ENCODE assay signal across 17 cellular contexts in genomic region chr20:11912664-11913415, GRCh38.
"Had no signal": no experiment of that assay in that cellular context is flagged by ENCODE, and none has a peak within 500 bp of the region (broad histone marks: within the 10 kb centered on the region; RNA-seq: fewer than 3 reads in every experiment).

No MANE protein-coding gene starts in this region.

- H3K4me3 ChIP-seq: coronary artery, lung, tibial artery, uterus had no signal

- DNase-seq: activated naive CD4-positive, alpha-beta T cell treated with Interleukin-2 at 50 U/mL for 16 hours; activated T-cell treated with anti-CD3 and anti-CD28 coated beads, Interleukin-2, amount 50 U/mL, for 1 hour; hippocampal formation; islet precursor cell; nephron progenitor cell; stimulated activated CD8-positive, alpha-beta memory T cell treated with anti-CD3 and anti-CD28 coated beads, Interleukin-4, amount 100 ng/mL, for 48 hours; stimulated activated naive CD4-positive, alpha-beta T cell treated with Interleukin-2 at 50 U/mL for 16 hours; T-helper 1 cell; T-helper 9 cell; tibial artery; uterus had no signal

- H3K9me3 ChIP-seq: tibial artery, uterus had no signal

- ATAC-seq: activated CD8-positive, alpha-beta T cell treated with anti-CD3 and anti-CD28 coated beads for 36 hours had no signal

- H3K36me3 ChIP-seq: tibial artery, uterus had no signal

- H3K4me1 ChIP-seq: uterus had no signal

- H3K4me3 Mint-ChIP-seq: activated CD4-positive, alpha-beta T cell treated with anti-CD3 and anti-CD28 coated beads, Interleukin-2, amount 10 ng/mL, durations not matched to agents 24 days and 14 days; activated CD8-positive, alpha-beta T cell treated with anti-CD3 and anti-CD28 coated beads for 36 hours; brain; nephron progenitor cell had no signal

- H3K27me3 ChIP-seq: tibial artery, uterus had no signal

- H3K27ac ChIP-seq: coronary artery, tibial artery, uterus had no signal

- H3K27me3 Mint-ChIP-seq: activated CD4-positive, alpha-beta T cell treated with anti-CD3 and anti-CD28 coated beads, Interleukin-2, amount 10 ng/mL, durations not matched to agents 24 days and 14 days; activated CD8-positive, alpha-beta T cell treated with anti-CD3 and anti-CD28 coated beads for 36 hours had no signal

- H3K9me3 Mint-ChIP-seq: activated CD4-positive, alpha-beta T cell treated with anti-CD3 and anti-CD28 coated beads, Interleukin-2, amount 10 ng/mL, durations not matched to agents 24 days and 14 days; activated CD8-positive, alpha-beta T cell treated with anti-CD3 and anti-CD28 coated beads for 36 hours; activated T-helper 2 cell treated with anti-CD3 and anti-CD28 coated beads, Interferon-gamma antibody, Interleukin-2, Interleukin-4, amounts not matched to agents 10 μg/mL and 5 μg/mL and 100 μg/mL, durations not matched to agents 14 hours and 24 hours and 36 hours; brain; nephron progenitor cell had no signal

- H3K27ac Mint-ChIP-seq: activated CD4-positive, alpha-beta T cell treated with anti-CD3 and anti-CD28 coated beads, Interleukin-2, amount 10 ng/mL, durations not matched to agents 24 days and 14 days; activated CD8-positive, alpha-beta T cell treated with anti-CD3 and anti-CD28 coated beads for 36 hours; activated T-helper 2 cell treated with anti-CD3 and anti-CD28 coated beads, Interferon-gamma antibody, Interleukin-2, Interleukin-4, amounts not matched to agents 10 μg/mL and 5 μg/mL and 100 μg/mL, durations not matched to agents 14 hours and 24 hours and 36 hours; brain; nephron progenitor cell had no signal
